ENCODE assay signal across 16 cellular contexts in genomic region chr22:27477171-27477570, GRCh38.
DNase-seq lines count a peak whose midpoint lies in the region; ATAC-seq, FAIRE-seq and TF ChIP-seq lines count a peak whose summit lies in the region.
"Had no signal": no experiment of that assay in that cellular context is flagged by ENCODE, and none has a peak within 500 bp of the region (broad histone marks: within the 10 kb centered on the region; RNA-seq: fewer than 3 reads in every experiment).

No MANE protein-coding gene starts in this region.

- no peaks in the 10 kb centered on the region for H3K9me1 ChIP-seq in keratinocyte (ENCODE audit: control insufficient read depth, extremely low read depth, insufficient read depth, low read length)

- DNase-seq in HFFc6 (no peak), SJCRH30 (no peak), keratinocyte (ENCODE audit: low read depth, low spot score) (no peak), smooth muscle cell (lab: John Stamatoyannopoulos, UW; ENCODE audit: unreplicated experiment) (no peak), GDM1 (lab: John Stamatoyannopoulos, UW) (no peak), frontal cortex (ENCODE audit: low spot score in 2 of 2) (no peak)
- DNase-seq: CD4-positive, alpha-beta memory T cell; KBM-7; NCI-H146; NCI-H2081; NCI-H510A; NCI-H774; Right ventricle myocardium superior had no signal

- H3K36me3 ChIP-seq in SJCRH30 (no peaks in the 10 kb centered on the region), keratinocyte (ENCODE audit: control insufficient read depth in 2 of 2, extremely low read depth in 1 of 2, insufficient read depth in 2 of 2, low read length in 2 of 2) (peaks cover 0 to 5% of the 10 kb centered on the region in 2 experiments), smooth muscle cell (ENCODE audit: low read depth) (no peaks in the 10 kb centered on the region)

- no peak for ATAC-seq in HG03159 (IDR thresholded peaks at IDR 0.05; ENCODE audit: unreplicated experiment)

- H3K4me2 ChIP-seq in keratinocyte (ENCODE audit: control insufficient read depth, extremely low read depth, insufficient read depth, low read depth, low read length): peak overlapping the region; percentile 91
- H3K4me2 ChIP-seq in smooth muscle cell: no peak overlapping the region

- H2AFZ ChIP-seq in keratinocyte (ENCODE audit: control insufficient read depth, low read length): no peak overlapping the region
- H2AFZ ChIP-seq in smooth muscle cell (ENCODE audit: low read depth): no peak overlapping the region

- H3K9ac ChIP-seq in keratinocyte (ENCODE audit: control insufficient read depth, extremely low read depth, insufficient read depth, low read length) (peak overlapping the region; percentile 84), smooth muscle cell (ENCODE audit: low read depth) (peak overlapping the region; percentile 35)

- H3K79me2 ChIP-seq in keratinocyte (ENCODE audit: control insufficient read depth, insufficient read depth, low read length) (peaks cover 30% of the 10 kb centered on the region), smooth muscle cell (ENCODE audit: low read depth) (no peaks in the 10 kb centered on the region)

- no peak overlapping the region for H3K4me3 ChIP-seq in SJCRH30
- peak overlapping the region; percentile 27 to 54 (median 44) for H3K4me3 ChIP-seq in keratinocyte (ENCODE audit: control insufficient read depth in 2 of 3, extremely low read depth in 1 of 3, insufficient read depth in 2 of 3, low read depth in 1 of 3, low read length in 3 of 3)
- H3K4me3 ChIP-seq in smooth muscle cell: no peak overlapping the region

- no peaks in the 10 kb centered on the region for H3K27me3 ChIP-seq in SJCRH30
- H3K27me3 ChIP-seq in keratinocyte (ENCODE audit: control insufficient read depth, extremely low read depth, insufficient read depth, low read length): no peaks in the 10 kb centered on the region
- H3K27me3 ChIP-seq in smooth muscle cell (ENCODE audit: low read depth): no peaks in the 10 kb centered on the region

- dilution Hi-C loops in keratinocyte (cut with MboI; ENCODE audit: extremely low pct_ligation_motif_present, low sequenced_read_pairs): no loop called here

- H3K9me3 ChIP-seq in SJCRH30 (replicated peaks) (no peaks in the 10 kb centered on the region), keratinocyte (ENCODE audit: control insufficient read depth, low read depth, low read length) (no peaks in the 10 kb centered on the region), smooth muscle cell (replicated peaks; ENCODE audit: low read depth) (no peaks in the 10 kb centered on the region)

- H3K27ac Mint-ChIP-seq in HFFc6: peak overlapping the region; percentile 94
- H3K27ac Mint-ChIP-seq: B cell; CD4-positive, alpha-beta memory T cell had no signal

- FAIRE-seq in keratinocyte (lab: Jason Lieb, UNC): peak; percentile 41
- FAIRE-seq in frontal cortex (lab: Jason Lieb, UNC): no peak

- no peaks in the 10 kb centered on the region for H3F3A ChIP-seq in smooth muscle cell (ENCODE audit: low read depth)

- peaks cover 4% of the 10 kb centered on the region; the same call in 1 of the 2 replicates for H3K9me3 Mint-ChIP-seq in HFFc6

- peaks cover 6% of the 10 kb centered on the region for H3K36me3 Mint-ChIP-seq in HFFc6 (ENCODE audit: low read depth)
- H3K36me3 Mint-ChIP-seq: CD4-positive, alpha-beta memory T cell had no signal

- H3K4me1 ChIP-seq in SJCRH30 (peaks cover 79% of the 10 kb centered on the region), keratinocyte (ENCODE audit: control insufficient read depth, extremely low read depth, insufficient read depth, low read length) (peaks cover 49% of the 10 kb centered on the region), smooth muscle cell (ENCODE audit: low read depth) (peaks cover 35% of the 10 kb centered on the region)

- no peak overlapping the region for H3K4me3 Mint-ChIP-seq in HFFc6
- H3K4me3 Mint-ChIP-seq: B cell; CD4-positive, alpha-beta memory T cell; H9 had no signal

- 99% methylated on average over 7 of the region's 7 CpGs for WGBS in smooth muscle cell (ENCODE audit: low lambda C conversion rate)

- no peak for TF ChIP-seq CTCF in HFFc6 (IDR thresholded peaks at IDR 0.05)
- TF ChIP-seq CTCF in keratinocyte (optimal IDR thresholded peaks at IDR 0.05 in 1 of 3, IDR thresholded peaks at IDR 0.05 in 1 of 3, conservative IDR thresholded peaks at IDR 0.05 in 1 of 3; ENCODE audit: extremely low read depth in 1 of 3, insufficient read depth in 2 of 3, low read length in 3 of 3): no peak
- TF ChIP-seq CTCF in smooth muscle cell (IDR thresholded peaks at IDR 0.05; ENCODE audit: borderline replicate concordance, insufficient read depth, poor library complexity, severe bottlenecking): no peak

- H3K27me3 Mint-ChIP-seq in HFFc6 (ENCODE audit: insufficient read depth): no peaks in the 10 kb centered on the region; the same call in 1 of the 2 replicates
- H3K27me3 Mint-ChIP-seq: CD4-positive, alpha-beta memory T cell had no signal

- H4K20me1 ChIP-seq in keratinocyte (ENCODE audit: control insufficient read depth, extremely low read depth, insufficient read depth, low read length) (no peaks in the 10 kb centered on the region), smooth muscle cell (ENCODE audit: low read depth) (no peaks in the 10 kb centered on the region)

- H3K27ac ChIP-seq in SJCRH30 (peak overlapping the region; percentile 74), keratinocyte (ENCODE audit: control insufficient read depth, insufficient read depth, low read length) (peak overlapping the region; percentile 99), smooth muscle cell (ENCODE audit: low read depth) (peak overlapping the region; percentile 90)

- H3K4me1 Mint-ChIP-seq in HFFc6 (ENCODE audit: low read depth): peaks cover 35% of the 10 kb centered on the region
- H3K4me1 Mint-ChIP-seq: B cell; CD4-positive, alpha-beta memory T cell had no signal

Comparison
In these comparisons a context has a peak if more than half of its experiments do, and no peak if none do; other contexts are left out.
1. H3K4me3 ChIP-seq: peak in keratinocyte (3 of 3); none in SJCRH30 (single experiment) and smooth muscle cell (single experiment).
2. Peak in every context shown above with its lines, with median percentiles within 50 percentile points of each other: H3K27ac ChIP-seq.